ENCODE assay signal across 31 cellular contexts in the genomic region with DNA sequence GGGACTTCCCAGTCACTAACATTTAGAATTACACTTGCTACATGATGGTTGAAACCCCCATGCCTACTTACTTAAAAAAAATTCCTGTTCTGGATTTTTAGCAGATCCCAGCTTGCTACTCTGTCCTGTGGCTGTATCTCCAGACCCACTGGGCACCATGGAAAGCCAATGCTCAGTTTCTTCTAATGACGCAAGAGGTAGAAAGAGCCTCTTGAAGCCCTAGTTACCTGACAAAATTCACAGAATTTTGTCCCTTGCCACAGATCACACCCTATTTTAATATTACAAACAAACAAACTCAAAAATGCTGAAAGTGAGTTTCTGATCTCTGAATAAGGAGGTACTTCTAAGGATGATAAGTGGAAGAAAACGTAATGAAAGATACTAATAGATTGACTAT. TPM values are rescaled to one million over a fixed set of nuclear protein-coding genes. Genes with fewer than 3 reads are reported as not detected.
"Had no signal": no experiment of that assay in that cellular context is flagged by ENCODE, and none has a peak within 500 bp of the region (broad histone marks: within the 10 kb centered on the region; RNA-seq: fewer than 3 reads in every experiment).

No MANE protein-coding gene starts in this region.

- H3K4me2 ChIP-seq: SK-N-SH had no signal

- H3K27ac ChIP-seq: Peyer's patch, SJSA1 had no signal

- H3K4me1 ChIP-seq: Peyer's patch, SJSA1 had no signal

- ATAC-seq: PC-3 had no signal

- H3K9ac ChIP-seq: SK-N-SH had no signal

- H3K4me3 ChIP-seq: Peyer's patch, SJSA1 had no signal

- H3K9me3 ChIP-seq: Peyer's patch, SJSA1, SK-N-SH had no signal

- H3K36me3 ChIP-seq: Peyer's patch, SJSA1 had no signal

- DNase-seq: Kasumi-1, KG1, MM.1S, MV-4-11, NCI-H1092, NCI-H1105, NCI-H1417 treated with DMSO at 0.1 percent for 48 hours, NCI-H1436 treated with DMSO at 0.1 percent for 48 hours, NCI-H1694 treated with DMSO at 0.1 percent for 48 hours, NCI-H187 treated with DMSO at 0.1 percent for 48 hours, NCI-H2029, NCI-H2081, NCI-H2171 treated with DMSO at 0.1 percent for 48 hours, NCI-H2227 treated with DMSO at 0.1 percent for 48 hours, NCI-H345, NCI-H446, NCI-H510A treated with DMSO at 0.1 percent for 48 hours, NCI-H524 treated with DMSO at 0.1 percent for 48 hours, NCI-H526 treated with DMSO at 0.1 percent for 48 hours, NCI-H748 treated with DMSO at 0.1 percent for 48 hours, NCI-H82, PC-3, Peyer's patch, Right ventricle myocardium superior, RPMI8226, SHP77 treated with DMSO at 0.1 percent for 48 hours, SK-N-SH, SW 1271 had no signal

- H3K27me3 ChIP-seq: Peyer's patch, SJSA1 had no signal

RNA-seq across cellular contexts. Expression of gene TENM4, which starts 24.3 kb away (rescaled TPM):
- total RNA-seq: NCI-H460, OCI-LY7, SJSA1 had no signal
